In the genomic region with DNA sequence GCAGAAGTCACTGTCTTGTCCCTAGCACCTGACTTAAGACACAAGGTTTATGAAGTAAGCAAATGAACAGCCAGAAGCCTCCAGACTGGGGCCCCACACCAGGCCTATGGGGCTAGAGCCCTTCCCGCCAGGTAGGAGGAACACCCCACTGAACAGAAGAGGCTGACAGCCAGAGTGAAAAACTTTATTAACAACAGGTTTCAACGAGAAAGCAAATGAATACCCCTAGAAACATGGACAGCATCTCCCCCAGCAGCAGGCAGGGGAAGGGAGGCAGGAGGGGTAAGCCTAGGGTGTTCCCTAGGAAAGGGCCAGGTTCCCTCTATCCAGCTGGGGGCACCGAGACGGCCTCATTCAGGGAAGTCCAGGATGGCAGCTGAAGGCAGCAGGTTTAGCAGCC, we compare ENCODE assay signal across 12 cellular contexts. TPM values are rescaled to one million over a fixed set of nuclear protein-coding genes. Genes with fewer than 3 reads are reported as not detected.
DNase-seq lines count a peak whose midpoint lies in the region; ATAC-seq and FAIRE-seq lines count a peak whose summit lies in the region.
"Had no signal": no experiment of that assay in that cellular context is flagged by ENCODE, and none has a peak within 500 bp of the region (broad histone marks: within the 10 kb centered on the region; RNA-seq: fewer than 3 reads in every experiment).

No MANE protein-coding gene starts in this region.

- H3K36me3 Mint-ChIP-seq in stimulated activated naive CD8-positive, alpha-beta T cell treated with anti-CD3 and anti-CD28 coated beads, Interleukin-15, Interleukin-2, amounts not matched to agents 100 ng/mL and 50 ng/mL, for 24 hours (ENCODE audit: low read depth): peaks cover 34% of the 10 kb centered on the region
- H3K36me3 Mint-ChIP-seq in activated naive CD8-positive, alpha-beta T cell treated with anti-CD3 and anti-CD28 coated beads, Interleukin-2, amount 10 ng/mL, durations not matched to agents 7 days and 5 days: peaks cover 10% of the 10 kb centered on the region

- no peaks in the 10 kb centered on the region for H3K27me3 Mint-ChIP-seq in stimulated activated naive CD8-positive, alpha-beta T cell treated with anti-CD3 and anti-CD28 coated beads, Interleukin-15, Interleukin-2, amounts not matched to agents 100 ng/mL and 50 ng/mL, for 24 hours
- H3K27me3 Mint-ChIP-seq in activated naive CD8-positive, alpha-beta T cell treated with anti-CD3 and anti-CD28 coated beads, Interleukin-2, amount 10 ng/mL, durations not matched to agents 7 days and 5 days: no peaks in the 10 kb centered on the region

- H3K4me3 ChIP-seq in mesenchymal stem cell (ENCODE audit: insufficient read depth in 1 of 2, low read depth in 1 of 2, low read length in 2 of 2) (peak overlapping the region in 1 of 2 experiments; percentile 97), small intestine (ENCODE audit: low read depth in 1 of 2, low read length in 2 of 2) (no peak overlapping the region)

- POLR2A ChIA-PET in activated naive CD8-positive, alpha-beta T cell treated with anti-CD3 and anti-CD28 coated beads, Interleukin-2, amount 10 ng/mL, durations not matched to agents 7 days and 5 days (lab: Charles Lee): interaction anchor here (0.8 to 1.9 kb wide), 5 partner anchors 9 to 66 kb away, joined by 3 to 9 read pairs (median 5); partner anchors contain the start of genes ZNF490 and ZNF791

- H3K27ac ChIP-seq in mesenchymal stem cell (ENCODE audit: low read length, poor library complexity, severe bottlenecking) (no peak overlapping the region), small intestine (ENCODE audit: low read depth in 1 of 2, low read length in 1 of 2) (no peak overlapping the region)

- H3K18ac ChIP-seq in mesenchymal stem cell (ENCODE audit: low read depth in 1 of 2, low read length in 2 of 2): no peak overlapping the region

- 89% methylated on average over 3 of the region's 4 CpGs for WGBS in mesenchymal stem cell
- WGBS in small intestine, 3 donors: 53 to 75% (median 65%) methylated on average over 4 of the region's 4 CpGs

- peak overlapping the region; percentile 92 for H3K4me3 Mint-ChIP-seq in stimulated activated naive CD8-positive, alpha-beta T cell treated with anti-CD3 and anti-CD28 coated beads, Interleukin-15, Interleukin-2, amounts not matched to agents 100 ng/mL and 50 ng/mL, for 24 hours
- H3K4me3 Mint-ChIP-seq in activated naive CD8-positive, alpha-beta T cell treated with anti-CD3 and anti-CD28 coated beads, Interleukin-2, amount 10 ng/mL, durations not matched to agents 7 days and 5 days: peak overlapping the region; percentile 99

- no peak overlapping the region for H2BK120ac ChIP-seq in mesenchymal stem cell (ENCODE audit: low read depth, low read length)

- H3K27ac Mint-ChIP-seq in stimulated activated naive CD8-positive, alpha-beta T cell treated with anti-CD3 and anti-CD28 coated beads, Interleukin-15, Interleukin-2, amounts not matched to agents 100 ng/mL and 50 ng/mL, for 24 hours: peak overlapping the region; percentile 100
- peak overlapping the region; percentile 100 for H3K27ac Mint-ChIP-seq in activated naive CD8-positive, alpha-beta T cell treated with anti-CD3 and anti-CD28 coated beads, Interleukin-2, amount 10 ng/mL, durations not matched to agents 7 days and 5 days

- no peak overlapping the region for H2AFZ ChIP-seq in mesenchymal stem cell (ENCODE audit: low read depth, low read length)

- no peak for FAIRE-seq in small intestine (lab: Jason Lieb, UNC)

- no peak overlapping the region for H3K4ac ChIP-seq in mesenchymal stem cell (ENCODE audit: low read depth in 1 of 2, low read length in 2 of 2)

- H3K79me1 ChIP-seq in mesenchymal stem cell (replicated peaks; ENCODE audit: low read length, poor library complexity, severe bottlenecking): peaks cover 51% of the 10 kb centered on the region

- no peak overlapping the region for H2BK5ac ChIP-seq in mesenchymal stem cell (ENCODE audit: low read depth, low read length, poor library complexity, severe bottlenecking)

- peak overlapping the region in 1 of 2 experiments; percentile 38 for H3K23ac ChIP-seq in mesenchymal stem cell (ENCODE audit: low read length in 2 of 2)

- H2AK5ac ChIP-seq in mesenchymal stem cell (ENCODE audit: low read length, severe bottlenecking): no peak overlapping the region

- H3K9me3 Mint-ChIP-seq in stimulated activated naive CD8-positive, alpha-beta T cell treated with anti-CD3 and anti-CD28 coated beads, Interleukin-15, Interleukin-2, amounts not matched to agents 100 ng/mL and 50 ng/mL, for 24 hours: no peaks in the 10 kb centered on the region
- no peaks in the 10 kb centered on the region for H3K9me3 Mint-ChIP-seq in activated naive CD8-positive, alpha-beta T cell treated with anti-CD3 and anti-CD28 coated beads, Interleukin-2, amount 10 ng/mL, durations not matched to agents 7 days and 5 days

- H3K4me1 ChIP-seq in mesenchymal stem cell (ENCODE audit: control insufficient read depth, insufficient read depth, low read depth, low read length): peaks cover 32% of the 10 kb centered on the region
- peaks cover 10 to 12% of the 10 kb centered on the region in 2 donors for H3K4me1 ChIP-seq in small intestine (ENCODE audit: control insufficient read depth in 2 of 2, insufficient read depth in 1 of 2, low read depth in 1 of 2, low read length in 1 of 2)

- peak overlapping the region; percentile 99 for H3K9ac ChIP-seq in mesenchymal stem cell (ENCODE audit: low read length)

- no peak overlapping the region for H2BK15ac ChIP-seq in mesenchymal stem cell (ENCODE audit: low read depth, poor library complexity, severe bottlenecking)

- peak overlapping the region; percentile 95 for H3K4me2 ChIP-seq in mesenchymal stem cell (ENCODE audit: low read length, poor library complexity, severe bottlenecking)

- no peak overlapping the region for H3K14ac ChIP-seq in mesenchymal stem cell (ENCODE audit: low read length in 2 of 2)

- no peaks in the 10 kb centered on the region for H3K27me3 ChIP-seq in mesenchymal stem cell (ENCODE audit: control insufficient read depth in 1 of 2, insufficient read depth in 1 of 2, low read length in 2 of 2)
- no peaks in the 10 kb centered on the region for H3K27me3 ChIP-seq in small intestine (ENCODE audit: control insufficient read depth in 2 of 2, insufficient read depth in 2 of 2, low read length in 2 of 2)
- H3K27me3 ChIP-seq: upper lobe of left lung had no signal

- H3K9me3 ChIP-seq in mesenchymal stem cell (ENCODE audit: control insufficient read depth, low read length) (no peaks in the 10 kb centered on the region), small intestine (ENCODE audit: control insufficient read depth, low read depth) (no peaks in the 10 kb centered on the region)
- H3K9me3 ChIP-seq: upper lobe of left lung had no signal

- ATAC-seq in stimulated activated naive CD8-positive, alpha-beta T cell treated with anti-CD3 and anti-CD28 coated beads, Interleukin-15, Interleukin-2, amounts not matched to agents 100 U/mL and 50 U/mL, for 24 hours: no peak
- ATAC-seq in activated naive CD8-positive, alpha-beta T cell treated with anti-CD3 and anti-CD28 coated beads, Interleukin-2, amount 10 ng/mL, durations not matched to agents 7 days and 5 days (ENCODE audit: low read depth): no peak
- ATAC-seq in GM18517 (IDR thresholded peaks at IDR 0.05; ENCODE audit: unreplicated experiment): no peak

- DNase-seq in stimulated activated naive CD8-positive, alpha-beta T cell treated with anti-CD3 and anti-CD28 coated beads, Interleukin-15, Interleukin-2, amounts not matched to agents 100 U/mL and 50 U/mL, for 24 hours: no peak
- no peak for DNase-seq in activated naive CD8-positive, alpha-beta T cell treated with anti-CD3 and anti-CD28 coated beads, Interleukin-2, amount 10 ng/mL, durations not matched to agents 7 days and 5 days
- DNase-seq in mesenchymal stem cell (no peak), small intestine (no peak), germinal center (ENCODE audit: low spot score) (no peak), amygdala (lab: John Stamatoyannopoulos, UW) (no peak)
- DNase-seq: NCI-H1436 treated with DMSO at 0.1 percent for 48 hours; stimulated activated CD4-positive, alpha-beta T cell treated with anti-CD3 and anti-CD28 coated beads, Interleukin-12 subunit alpha, Interleukin-12 subunit beta, amount 100 ng/mL, for 4 hours; upper lobe of left lung had no signal

- H3K36me3 ChIP-seq in mesenchymal stem cell (ENCODE audit: control insufficient read depth in 1 of 2, insufficient read depth in 2 of 2, low read depth in 1 of 2, low read length in 2 of 2) (peaks cover 49 to 50% of the 10 kb centered on the region in 2 experiments), small intestine (ENCODE audit: control insufficient read depth in 2 of 2, insufficient read depth in 2 of 2, low read length in 2 of 2) (peaks cover 3% of the 10 kb centered on the region in 2 donors)

- H4K8ac ChIP-seq in mesenchymal stem cell (ENCODE audit: low read length): no peak overlapping the region

- H3K4me1 Mint-ChIP-seq in stimulated activated naive CD8-positive, alpha-beta T cell treated with anti-CD3 and anti-CD28 coated beads, Interleukin-15, Interleukin-2, amounts not matched to agents 100 ng/mL and 50 ng/mL, for 24 hours (ENCODE audit: low read depth): peaks cover 65% of the 10 kb centered on the region
- H3K4me1 Mint-ChIP-seq in activated naive CD8-positive, alpha-beta T cell treated with anti-CD3 and anti-CD28 coated beads, Interleukin-2, amount 10 ng/mL, durations not matched to agents 7 days and 5 days: peaks cover 37% of the 10 kb centered on the region

- H4K91ac ChIP-seq in mesenchymal stem cell (ENCODE audit: low read length): no peak overlapping the region

- H2BK12ac ChIP-seq in mesenchymal stem cell (ENCODE audit: low read length in 2 of 2): no peak overlapping the region

RNA-seq across cellular contexts. Expression of gene WDR83, which starts 1.3 kb away (rescaled TPM):
- total RNA-seq in activated naive CD8-positive, alpha-beta T cell treated with anti-CD3 and anti-CD28 coated beads, Interleukin-2, amount 10 ng/mL, durations not matched to agents 7 days and 5 days: 10 to 100 TPM; 18.2 to 21.1 TPM
- 5.0 TPM for polyA plus RNA-seq in mesenchymal stem cell (2013, experiment 1 of 2)
- 4.7 TPM for polyA plus RNA-seq in mesenchymal stem cell (2013, experiment 2 of 2)
- 10 to 100 TPM; 10.9 to 21.2 (median 18.6) TPM for polyA plus RNA-seq in small intestine

RNA-seq across cellular contexts. Expression of gene MAN2B1, which starts 1.4 kb away (rescaled TPM):
- 100 to 1,000 TPM; 108 to 115 TPM for total RNA-seq in activated naive CD8-positive, alpha-beta T cell treated with anti-CD3 and anti-CD28 coated beads, Interleukin-2, amount 10 ng/mL, durations not matched to agents 7 days and 5 days
- polyA plus RNA-seq in mesenchymal stem cell (2013, experiment 1 of 2): 70.4 TPM
- 70.1 TPM for polyA plus RNA-seq in mesenchymal stem cell (2013, experiment 2 of 2)
- 10 to 100 TPM; 42.7 to 57.6 (median 44.5) TPM for polyA plus RNA-seq in small intestine

RNA-seq across cellular contexts. Expression of gene DHPS, which starts 13.8 kb away (rescaled TPM):
- total RNA-seq in activated naive CD8-positive, alpha-beta T cell treated with anti-CD3 and anti-CD28 coated beads, Interleukin-2, amount 10 ng/mL, durations not matched to agents 7 days and 5 days: 100 to 1,000 TPM; 148 to 149 TPM
- 39.7 TPM for polyA plus RNA-seq in mesenchymal stem cell (2013, experiment 1 of 2)
- polyA plus RNA-seq in mesenchymal stem cell (2013, experiment 2 of 2): 39.4 TPM
- 10 to 100 TPM; 61.5 to 67.3 (median 66.3) TPM for polyA plus RNA-seq in small intestine

RNA-seq across cellular contexts. Expression of gene GNG14, which starts 19.9 kb away (rescaled TPM):
- not detected for total RNA-seq in activated naive CD8-positive, alpha-beta T cell treated with anti-CD3 and anti-CD28 coated beads, Interleukin-2, amount 10 ng/mL, durations not matched to agents 7 days and 5 days
- polyA plus RNA-seq in mesenchymal stem cell (2013, experiment 1 of 2): not detected
- not detected for polyA plus RNA-seq in mesenchymal stem cell (2013, experiment 2 of 2)
- polyA plus RNA-seq in small intestine: not detected
- total RNA-seq: Daoy, upper lobe of left lung had no signal

RNA-seq across cellular contexts. Expression of gene FBXW9, which starts 28.5 kb away (rescaled TPM):
- total RNA-seq in activated naive CD8-positive, alpha-beta T cell treated with anti-CD3 and anti-CD28 coated beads, Interleukin-2, amount 10 ng/mL, durations not matched to agents 7 days and 5 days: 1 to 10 TPM; 4.9 to 5.3 TPM
- polyA plus RNA-seq in mesenchymal stem cell (2013, experiment 1 of 2): 5.2 TPM
- 5.2 TPM for polyA plus RNA-seq in mesenchymal stem cell (2013, experiment 2 of 2)
- 10 to 100 TPM in 1 of 3 donors, 1 to 10 TPM in 2; 4.5 to 11.8 (median 5.9) TPM for polyA plus RNA-seq in small intestine
